1 cellular context compared by ENCODE assay signal in the genomic region with DNA sequence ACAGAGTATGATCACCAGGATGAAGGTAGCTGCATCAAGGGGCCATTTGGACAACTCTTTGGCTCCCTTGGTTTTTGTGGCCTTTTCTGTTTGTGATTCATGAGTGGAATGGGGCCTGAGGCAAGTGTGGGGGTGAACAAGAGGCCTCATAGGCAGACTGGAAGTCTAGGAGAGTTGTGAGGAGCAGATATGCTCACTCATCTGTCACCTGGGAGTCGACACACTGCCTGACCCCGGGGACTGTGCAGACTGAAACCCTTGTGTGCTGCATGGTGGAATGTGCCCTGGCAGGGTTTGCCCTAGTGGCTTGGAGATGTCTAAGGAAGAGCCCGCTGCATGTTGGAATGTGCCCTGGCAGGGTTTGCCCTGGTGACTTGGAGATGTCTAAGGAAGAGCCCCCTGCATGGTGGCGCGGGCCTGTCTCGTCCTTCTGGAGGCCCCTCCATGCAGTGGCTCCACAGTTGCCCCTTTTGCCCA.
TF ChIP-seq lines count a peak whose summit lies in the region.

No MANE protein-coding gene starts in this region.

TF ChIP-seq in WTC11, 78 proteins besides CTCF, POLR2A, EP300 and RAD21 (continued from another document):
- TF ChIP-seq RELA (CRISPR knock-in tag; IDR thresholded peaks at IDR 0.05; ENCODE audit: borderline replicate concordance), result no peak
- TF ChIP-seq ATF1 (CRISPR knock-in tag; IDR thresholded peaks at IDR 0.05), result no peak
- no peak for TF ChIP-seq ZNF219 (CRISPR knock-in tag; IDR thresholded peaks at IDR 0.05; ENCODE audit: borderline replicate concordance)
- TF ChIP-seq MXD4 (CRISPR knock-in tag; IDR thresholded peaks at IDR 0.05; ENCODE audit: borderline replicate concordance), result no peak
- TF ChIP-seq GTF2I (CRISPR knock-in tag; conservative IDR thresholded peaks at IDR 0.05), result no peak
- TF ChIP-seq, protein P1, sequence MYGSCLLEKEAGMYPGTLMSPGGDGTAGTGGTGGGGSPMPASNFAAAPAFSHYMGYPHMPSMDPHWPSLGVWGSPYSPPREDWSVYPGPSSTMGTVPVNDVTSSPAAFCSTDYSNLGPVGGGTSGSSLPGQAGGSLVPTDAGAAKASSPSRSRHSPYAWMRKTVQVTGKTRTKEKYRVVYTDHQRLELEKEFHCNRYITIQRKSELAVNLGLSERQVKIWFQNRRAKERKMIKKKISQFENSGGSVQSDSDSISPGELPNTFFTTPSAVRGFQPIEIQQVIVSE (CRISPR knock-in tag; IDR thresholded peaks at IDR 0.05; ENCODE audit: borderline replicate concordance), result no peak
- TF ChIP-seq, protein P2, sequence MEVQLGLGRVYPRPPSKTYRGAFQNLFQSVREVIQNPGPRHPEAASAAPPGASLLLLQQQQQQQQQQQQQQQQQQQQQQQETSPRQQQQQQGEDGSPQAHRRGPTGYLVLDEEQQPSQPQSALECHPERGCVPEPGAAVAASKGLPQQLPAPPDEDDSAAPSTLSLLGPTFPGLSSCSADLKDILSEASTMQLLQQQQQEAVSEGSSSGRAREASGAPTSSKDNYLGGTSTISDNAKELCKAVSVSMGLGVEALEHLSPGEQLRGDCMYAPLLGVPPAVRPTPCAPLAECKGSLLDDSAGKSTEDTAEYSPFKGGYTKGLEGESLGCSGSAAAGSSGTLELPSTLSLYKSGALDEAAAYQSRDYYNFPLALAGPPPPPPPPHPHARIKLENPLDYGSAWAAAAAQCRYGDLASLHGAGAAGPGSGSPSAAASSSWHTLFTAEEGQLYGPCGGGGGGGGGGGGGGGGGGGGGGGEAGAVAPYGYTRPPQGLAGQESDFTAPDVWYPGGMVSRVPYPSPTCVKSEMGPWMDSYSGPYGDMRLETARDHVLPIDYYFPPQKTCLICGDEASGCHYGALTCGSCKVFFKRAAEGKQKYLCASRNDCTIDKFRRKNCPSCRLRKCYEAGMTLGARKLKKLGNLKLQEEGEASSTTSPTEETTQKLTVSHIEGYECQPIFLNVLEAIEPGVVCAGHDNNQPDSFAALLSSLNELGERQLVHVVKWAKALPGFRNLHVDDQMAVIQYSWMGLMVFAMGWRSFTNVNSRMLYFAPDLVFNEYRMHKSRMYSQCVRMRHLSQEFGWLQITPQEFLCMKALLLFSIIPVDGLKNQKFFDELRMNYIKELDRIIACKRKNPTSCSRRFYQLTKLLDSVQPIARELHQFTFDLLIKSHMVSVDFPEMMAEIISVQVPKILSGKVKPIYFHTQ (CRISPR knock-in tag; IDR thresholded peaks at IDR 0.05), result no peak
- TF ChIP-seq ZNF263 (CRISPR knock-in tag; IDR thresholded peaks at IDR 0.05; ENCODE audit: low read depth), result no peak
- TF ChIP-seq ZNF232 (CRISPR knock-in tag; IDR thresholded peaks at IDR 0.05), result no peak
